In the genomic region with DNA sequence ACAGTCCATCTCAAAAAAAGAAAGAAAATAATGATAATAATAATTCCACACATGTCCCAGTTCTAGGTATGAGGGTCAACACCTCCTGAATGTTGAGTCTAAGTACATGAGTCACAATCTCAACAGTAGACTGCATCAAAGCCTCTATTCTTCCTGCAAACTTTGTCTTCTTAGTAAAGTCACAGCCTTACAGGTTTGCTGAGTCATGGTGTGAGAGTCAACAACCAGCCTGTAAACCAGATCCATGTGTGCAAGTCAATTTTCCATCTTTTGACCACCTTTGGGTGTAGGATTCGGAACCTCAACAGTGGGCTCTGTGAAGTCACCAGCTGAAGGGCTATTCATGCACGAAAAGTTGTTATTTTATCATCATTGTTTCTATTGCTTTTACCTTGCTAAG, we compare ENCODE assay signal across 3 cellular contexts.
TF ChIP-seq lines count a peak whose summit lies in the region.

No MANE protein-coding gene starts in this region.

TF ChIP-seq in HepG2, 621 proteins besides CTCF, POLR2A, EP300 and RAD21:
- no peak for TF ChIP-seq ZNF263 (CRISPR knock-in tag; IDR thresholded peaks at IDR 0.05)
- peak; percentile 57 for TF ChIP-seq NFE2L2 (IDR thresholded peaks at IDR 0.05; ENCODE audit: low read length)
- TF ChIP-seq, protein P1, sequence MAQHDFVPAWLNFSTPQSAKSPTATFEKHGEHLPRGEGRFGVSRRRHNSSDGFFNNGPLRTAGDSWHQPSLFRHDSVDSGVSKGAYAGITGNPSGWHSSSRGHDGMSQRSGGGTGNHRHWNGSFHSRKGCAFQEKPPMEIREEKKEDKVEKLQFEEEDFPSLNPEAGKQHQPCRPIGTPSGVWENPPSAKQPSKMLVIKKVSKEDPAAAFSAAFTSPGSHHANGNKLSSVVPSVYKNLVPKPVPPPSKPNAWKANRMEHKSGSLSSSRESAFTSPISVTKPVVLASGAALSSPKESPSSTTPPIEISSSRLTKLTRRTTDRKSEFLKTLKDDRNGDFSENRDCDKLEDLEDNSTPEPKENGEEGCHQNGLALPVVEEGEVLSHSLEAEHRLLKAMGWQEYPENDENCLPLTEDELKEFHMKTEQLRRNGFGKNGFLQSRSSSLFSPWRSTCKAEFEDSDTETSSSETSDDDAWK (CRISPR knock-in tag; IDR thresholded peaks at IDR 0.05), result no peak
- TF ChIP-seq ZNF33A (CRISPR knock-in tag; IDR thresholded peaks at IDR 0.05; ENCODE audit: borderline replicate concordance), result no peak
- no peak for TF ChIP-seq ZNF17 (CRISPR knock-in tag; IDR thresholded peaks at IDR 0.05)
- no peak for TF ChIP-seq TOE1 (CRISPR knock-in tag; IDR thresholded peaks at IDR 0.05)

TF ChIP-seq in IMR-90, 13 proteins besides CTCF, POLR2A, EP300 and RAD21:
- TF ChIP-seq MXI1 (IDR thresholded peaks at IDR 0.05; ENCODE audit: borderline replicate concordance, low read depth, low read length), result no peak
- peak; percentile 65; the same call in 1 of the 2 replicates for TF ChIP-seq NFE2L2 (IDR thresholded peaks at IDR 0.05; ENCODE audit: low read depth, low read length)
TF ChIP-seq in IMR-90: peak in this region for 1.

TF ChIP-seq in K562, 482 proteins besides CTCF, POLR2A, EP300 and RAD21:
- TF ChIP-seq MAFF (IDR thresholded peaks at IDR 0.05; ENCODE audit: low read length) (peak; percentile 29; the same call in 1 of the 2 replicates), STAT5B (CRISPR knock-in tag; IDR thresholded peaks at IDR 0.05) (no peak), NFE2 (IDR thresholded peaks at IDR 0.05; ENCODE audit: low read depth) (peak; percentile 35; the same call in 1 of the 2 replicates)
